8 cellular contexts compared by ENCODE assay signal in genomic region chr20:37336369-37337207, GRCh38. TPM values are rescaled to one million over a fixed set of nuclear protein-coding genes. Genes with fewer than 3 reads are reported as not detected.
DNase-seq lines count a peak whose midpoint lies in the region; ATAC-seq and TF ChIP-seq lines count a peak whose summit lies in the region.

No MANE protein-coding gene starts in this region.

- H3K4me3 ChIP-seq in choroid plexus epithelial cell (ENCODE audit: low read depth, low read length) (peak overlapping the region; percentile 17), upper lobe of right lung (no peak overlapping the region), SJCRH30 (no peak overlapping the region)

- peak; percentile 72 for DNase-seq in Right ventricle myocardium superior
- DNase-seq in cardiac septum (ENCODE audit: low spot score) = no peak
- DNase-seq in RPMI8226 = peak; percentile 39
- DNase-seq in choroid plexus epithelial cell (ENCODE audit: low read depth) = no peak
- DNase-seq in naive thymus-derived CD8-positive, alpha-beta T cell = peak in 3 of 10 donors; percentile 7 to 59 (median 25)
- DNase-seq in upper lobe of right lung = peak; percentile 84
- DNase-seq in SJCRH30 = no peak

- no peaks in the 10 kb centered on the region for H3K36me3 ChIP-seq in upper lobe of right lung
- H3K36me3 ChIP-seq in SJCRH30 = no peaks in the 10 kb centered on the region

- peaks cover 9 to 26% (median 18%) of the 10 kb centered on the region in 4 donors for H3K4me1 Mint-ChIP-seq in naive thymus-derived CD8-positive, alpha-beta T cell

- peak overlapping the region; percentile 7 for H3K27ac ChIP-seq in upper lobe of right lung
- no peak overlapping the region for H3K27ac ChIP-seq in SJCRH30

- ATAC-seq in Right ventricle myocardium superior (ENCODE audit: poor library complexity) = peak; percentile 70
- ATAC-seq in HG02970 (IDR thresholded peaks at IDR 0.05; ENCODE audit: low FRiP score, unreplicated experiment) = peak; percentile 66
- peak; percentile 65 to 84 for ATAC-seq in naive thymus-derived CD8-positive, alpha-beta T cell
- ATAC-seq in upper lobe of right lung = peak; percentile 87

- H3K36me3 Mint-ChIP-seq in naive thymus-derived CD8-positive, alpha-beta T cell = no peaks in the 10 kb centered on the region

- TF ChIP-seq CTCF in choroid plexus epithelial cell (conservative IDR thresholded peaks at IDR 0.05; ENCODE audit: low read depth, low read length) (no peak), upper lobe of right lung (IDR thresholded peaks at IDR 0.05) (no peak)

- no peaks in the 10 kb centered on the region for H3K9me3 Mint-ChIP-seq in naive thymus-derived CD8-positive, alpha-beta T cell

- peak overlapping the region in 7 of 10 donors; percentile 28 to 80 (median 69) for H3K27ac Mint-ChIP-seq in naive thymus-derived CD8-positive, alpha-beta T cell

- peak overlapping the region in 8 of 10 donors; percentile 16 to 61 (median 30) for H3K4me3 Mint-ChIP-seq in naive thymus-derived CD8-positive, alpha-beta T cell

- POLR2A ChIA-PET in naive thymus-derived CD8-positive, alpha-beta T cell (lab: Charles Lee) = no interaction called here

- H3K9me3 ChIP-seq in upper lobe of right lung (no peaks in the 10 kb centered on the region), SJCRH30 (replicated peaks) (no peaks in the 10 kb centered on the region)

- H3K27me3 Mint-ChIP-seq in naive thymus-derived CD8-positive, alpha-beta T cell = no peaks in the 10 kb centered on the region

- H3K4me1 ChIP-seq in upper lobe of right lung (peaks cover 21% of the 10 kb centered on the region), SJCRH30 (peaks cover 13% of the 10 kb centered on the region)

- intact Hi-C loops in Right ventricle myocardium superior (cut with DNase I) = no loop called here
- intact Hi-C loops in cardiac septum (cut with DNase I) = no loop called here
- intact Hi-C loops in upper lobe of right lung (cut with DNase I) = no loop called here

- H3K27me3 ChIP-seq in upper lobe of right lung = no peaks in the 10 kb centered on the region
- no peaks in the 10 kb centered on the region for H3K27me3 ChIP-seq in SJCRH30

RNA-seq across cellular contexts. Expression of gene SRC, which starts 9.4 kb away (rescaled TPM):
- total RNA-seq in Right ventricle myocardium superior = 6.7 TPM
- total RNA-seq in cardiac septum = 5.0 TPM
- total RNA-seq in naive thymus-derived CD8-positive, alpha-beta T cell = 1 to 10 TPM in 1 of 2 experiments, under 1 TPM in 1; 0.60 to 2.4 TPM
- under 1 TPM in 1 of 3 donors, not detected in 2; 0.07 TPM for polyA plus RNA-seq in naive thymus-derived CD8-positive, alpha-beta T cell
- total RNA-seq in upper lobe of right lung = 64.0 TPM
- 14.9 and 15.4 TPM in 2 replicates for total RNA-seq in SJCRH30 (2014; rRNA removed; shearing (Covaris generic))

RNA-seq across cellular contexts. Expression of gene MANBAL, which starts 47.1 kb away (rescaled TPM):
- total RNA-seq in Right ventricle myocardium superior = 18.6 TPM
- total RNA-seq in cardiac septum = 20.5 TPM
- total RNA-seq in naive thymus-derived CD8-positive, alpha-beta T cell = 10 to 100 TPM; 11.5 to 12.8 TPM
- 10 to 100 TPM; 18.9 to 24.7 (median 24.3) TPM for polyA plus RNA-seq in naive thymus-derived CD8-positive, alpha-beta T cell
- 30.8 TPM for total RNA-seq in upper lobe of right lung
- 28.9 and 32.4 TPM in 2 replicates for total RNA-seq in SJCRH30 (2014; rRNA removed; shearing (Covaris generic))

Comparison
In these comparisons a context has a peak if more than half of its experiments do, and no peak if none do; other contexts are left out.
1. DNase-seq: peak in Right ventricle myocardium superior (single experiment), RPMI8226 (single experiment) and upper lobe of right lung (single experiment); none in cardiac septum (single experiment), choroid plexus epithelial cell (single experiment) and SJCRH30 (0 of 2).
2. Peak in every context shown above with its lines, with median percentiles within 50 percentile points of each other: ATAC-seq.